In genomic region chr11:119184399-119184798, GRCh38 we compare ENCODE assay signal across 5 cellular contexts. TPM values are rescaled to one million over a fixed set of nuclear protein-coding genes. Genes with fewer than 3 reads are reported as not detected.
"Had no signal": no experiment of that assay in that cellular context is flagged by ENCODE, and none has a peak within 500 bp of the region (broad histone marks: within the 10 kb centered on the region; RNA-seq: fewer than 3 reads in every experiment).

No MANE protein-coding gene starts in this region.

RNA-seq across cellular contexts. Expression of gene NHERF4, which starts 0.9 kb away (rescaled TPM):
- total RNA-seq: astrocyte, cardiac septum, cerebellum had no signal

RNA-seq across cellular contexts. Expression of gene ABCG4, which starts 35.5 kb away (rescaled TPM):
- total RNA-seq: activated CD4-positive, alpha-beta memory T cell treated with anti-CD3 and anti-CD28 coated beads, Interleukin-2, amount 10 ng/mL, durations not matched to agents 7 days and 5 days; activated CD8-positive, alpha-beta memory T cell treated with anti-CD3 and anti-CD28 coated beads, Interleukin-2, amount 10 ng/mL, durations not matched to agents 7 days and 5 days had no signal
